ENCODE assay signal across 24 cellular contexts in genomic region chr6:79711167-79711566, GRCh38.
A peak's percentile ranks its signal among the peaks of the same experiment; 100 is the strongest.
DNase-seq lines count a peak whose midpoint lies in the region; ATAC-seq and TF ChIP-seq lines count a peak whose summit lies in the region.
"Had no signal": no experiment of that assay in that cellular context is flagged by ENCODE, and none has a peak within 500 bp of the region (broad histone marks: within the 10 kb centered on the region; RNA-seq: fewer than 3 reads in every experiment).

No MANE protein-coding gene starts in this region.

- H3K9me2 ChIP-seq in GM23248 (ENCODE audit: insufficient read depth), result no peaks in the 10 kb centered on the region

- H3K4me1 ChIP-seq in GM23248 (ENCODE audit: insufficient read depth), result peaks cover 3% of the 10 kb centered on the region; the same call in 1 of the 2 replicates
- H3K4me1 ChIP-seq: A549; BLaER1 treated with 17β-estradiol and CSF1 and Interleukin-3, amounts not matched to agents 10 nM and 100 nM; HAP-1 had no signal

- no peak for ATAC-seq in HG02759 (IDR thresholded peaks at IDR 0.05; ENCODE audit: unreplicated experiment)
- ATAC-seq in CD4-positive, alpha-beta T cell (ENCODE audit: poor library complexity), result no peak
- no peak for ATAC-seq in HG03457 (IDR thresholded peaks at IDR 0.05; ENCODE audit: unreplicated experiment)
- ATAC-seq: A549, GM23338 had no signal

- POLR2A ChIA-PET in CD4-positive, alpha-beta T cell (lab: Charles Lee), result no interaction called here

- H3K9me3 Mint-ChIP-seq in CD4-positive, alpha-beta T cell, result no peaks in the 10 kb centered on the region
- H3K9me3 Mint-ChIP-seq: CD14-positive monocyte, GM23338, HFFc6 had no signal

- H4K20me1 ChIP-seq in GM23248 (ENCODE audit: insufficient read depth), result no peaks in the 10 kb centered on the region
- H4K20me1 ChIP-seq: BLaER1 treated with 17β-estradiol and CSF1 and Interleukin-3, amounts not matched to agents 10 nM and 100 nM had no signal

- no peaks in the 10 kb centered on the region for H3F3A ChIP-seq in GM23248 (ENCODE audit: insufficient read depth)

- H3K36me3 ChIP-seq in GM23248 (ENCODE audit: low read depth), result no peaks in the 10 kb centered on the region
- H3K36me3 ChIP-seq: BE2C; BLaER1 treated with 17β-estradiol and CSF1 and Interleukin-3, amounts not matched to agents 10 nM and 100 nM; HAP-1 had no signal

- no peak for DNase-seq in GM23248
- DNase-seq in NCI-H82 treated with DMSO at 0.1 percent for 48 hours (lab: John Stamatoyannopoulos, UW; ENCODE audit: unreplicated experiment), result peak; percentile 3
- no peak for DNase-seq in activated T-cell treated with anti-CD3 and anti-CD28 coated beads, Interleukin-2, amount 50 U/mL, for 1 hour
- no peak for DNase-seq in CD4-positive, alpha-beta T cell
- DNase-seq: ACHN; AML-193; BE2C; Calu3; CD4-positive, alpha-beta memory T cell; COR-L47; DMS53; DMS79 treated with DMSO at 0.1 percent for 48 hours; GF-D8; HFFc6 had no signal

- H3K4me3 Mint-ChIP-seq in CD4-positive, alpha-beta T cell, result no peak overlapping the region
- H3K4me3 Mint-ChIP-seq: CD14-positive monocyte; CD4-positive, alpha-beta memory T cell; GM23338; HFFc6 had no signal

- H3K4me3 ChIP-seq in GM23248, result no peak overlapping the region
- H3K4me3 ChIP-seq: A549; BLaER1 treated with 17β-estradiol and CSF1 and Interleukin-3, amounts not matched to agents 10 nM and 100 nM; GM23338; HAP-1 had no signal

- 0 out of 2 replicates have a peak overlapping the region, but pooled peaks have one; percentile 24 for H2AFZ ChIP-seq in GM23248
- H2AFZ ChIP-seq: GM23338 had no signal

- H3K27me3 Mint-ChIP-seq in CD4-positive, alpha-beta T cell, result peaks cover 9% of the 10 kb centered on the region

- in situ Hi-C loops in GM23248 (cut with MboI), result no loop called here

- H3K9ac ChIP-seq in GM23248, result no peak overlapping the region
- H3K9ac ChIP-seq: BLaER1 treated with 17β-estradiol and CSF1 and Interleukin-3, amounts not matched to agents 10 nM and 100 nM had no signal

- no peaks in the 10 kb centered on the region for H3K36me3 Mint-ChIP-seq in CD4-positive, alpha-beta T cell (ENCODE audit: low read depth)
- H3K36me3 Mint-ChIP-seq: CD14-positive monocyte; CD4-positive, alpha-beta memory T cell had no signal

- intact Hi-C loops in CD4-positive, alpha-beta T cell (cut with DNase I, micrococcal nuclease), result no loop called here

- H3K27ac ChIP-seq in GM23248 (no peak overlapping the region), angular gyrus (ENCODE audit: low read depth, low read length) (peak overlapping the region; percentile 46), cingulate gyrus (ENCODE audit: low read depth, low read length) (peak overlapping the region; percentile 20)
- no peak overlapping the region for H3K27ac ChIP-seq in CD4-positive, alpha-beta T cell (ENCODE audit: low read depth, low read length)
- H3K27ac ChIP-seq: 22Rv1; A549; BLaER1 treated with 17β-estradiol and CSF1 and Interleukin-3, amounts not matched to agents 10 nM and 100 nM had no signal

- TF ChIP-seq CTCF in CD4-positive, alpha-beta T cell (IDR thresholded peaks at IDR 0.05), result no peak

- H3K27me3 ChIP-seq in GM23248 (replicated peaks; ENCODE audit: insufficient read depth), result no peaks in the 10 kb centered on the region
- no peaks in the 10 kb centered on the region for H3K27me3 ChIP-seq in CD4-positive, alpha-beta T cell (ENCODE audit: control insufficient read depth, insufficient read depth, low read length)
- H3K27me3 ChIP-seq: BE2C; BLaER1 treated with 17β-estradiol and CSF1 and Interleukin-3, amounts not matched to agents 10 nM and 100 nM had no signal

- H3K4me1 Mint-ChIP-seq in CD4-positive, alpha-beta T cell (ENCODE audit: low read depth), result no peaks in the 10 kb centered on the region
- H3K4me1 Mint-ChIP-seq: CD14-positive monocyte; CD4-positive, alpha-beta memory T cell had no signal

- WGBS in GM23248 (ENCODE audit: low coverage in 1 of 2, low lambda C conversion rate in 2 of 2, missing lambda C conversion rate in 2 of 2), 2 experiments, result 32 to 38% methylated on average over 4 of the region's 4 CpGs

- no peak overlapping the region for H3K27ac Mint-ChIP-seq in CD4-positive, alpha-beta T cell
- H3K27ac Mint-ChIP-seq: CD14-positive monocyte; CD4-positive, alpha-beta memory T cell; HFFc6 had no signal

- CTCF ChIA-PET in CD4-positive, alpha-beta T cell (lab: Charles Lee), result no interaction called here

- no peaks in the 10 kb centered on the region for H3K79me2 ChIP-seq in GM23248 (ENCODE audit: insufficient read depth)

- H3K4me2 ChIP-seq in GM23248 (ENCODE audit: unreplicated experiment), result no peak overlapping the region
- H3K4me2 ChIP-seq: A549; BLaER1 treated with 17β-estradiol and CSF1 and Interleukin-3, amounts not matched to agents 10 nM and 100 nM; GM23338 had no signal

- no peaks in the 10 kb centered on the region for H3K9me3 ChIP-seq in GM23248 (ENCODE audit: low read depth)
- no peaks in the 10 kb centered on the region for H3K9me3 ChIP-seq in CD4-positive, alpha-beta T cell (ENCODE audit: control insufficient read depth, low read length)
- H3K9me3 ChIP-seq: A549; BE2C; BLaER1 treated with 17β-estradiol and CSF1 and Interleukin-3, amounts not matched to agents 10 nM and 100 nM; HAP-1 had no signal

Comparison
In these comparisons a context has a peak if more than half of its experiments do, and no peak if none do; other contexts are left out.
1. H3K27ac ChIP-seq: peak in angular gyrus (single experiment) and cingulate gyrus (single experiment); none in GM23248 (single experiment) and CD4-positive, alpha-beta T cell (single experiment).